10 cellular contexts compared by ENCODE assay signal in the genomic region with DNA sequence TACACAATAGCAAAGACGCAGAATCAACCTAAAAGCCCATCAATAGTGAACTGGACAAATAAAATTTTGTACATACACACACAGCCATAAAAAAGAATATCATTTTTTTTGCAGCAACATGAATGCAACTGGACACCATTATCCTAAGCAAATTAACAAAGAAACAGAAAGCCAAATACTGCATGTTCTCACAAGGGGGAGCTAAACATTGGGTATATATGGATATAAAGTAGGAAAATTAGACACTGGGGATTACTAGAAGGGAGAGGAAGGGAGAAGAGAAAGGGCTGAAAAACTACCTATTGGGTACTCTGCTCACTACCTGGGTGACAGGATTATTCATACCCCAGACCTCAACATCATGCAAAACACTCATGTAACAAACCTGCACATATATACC. TPM values are rescaled to one million over a fixed set of nuclear protein-coding genes. Genes with fewer than 3 reads are reported as not detected.
DNase-seq lines count a peak whose midpoint lies in the region; ATAC-seq and TF ChIP-seq lines count a peak whose summit lies in the region.
"Had no signal": no experiment of that assay in that cellular context is flagged by ENCODE, and none has a peak within 500 bp of the region (broad histone marks: within the 10 kb centered on the region; RNA-seq: fewer than 3 reads in every experiment).

No MANE protein-coding gene starts in this region.

- no peak overlapping the region for H3K4me3 ChIP-seq in hepatocyte

- in situ Hi-C loops in KBM-7 (cut with MboI; ENCODE audit: low pct_unique_long_range_greater_than_20kb, low sequenced_read_pairs), result no loop called here

- no peak for ATAC-seq in GM18502 (IDR thresholded peaks at IDR 0.05; ENCODE audit: poor library complexity, unreplicated experiment)
- ATAC-seq in HG03521 (IDR thresholded peaks at IDR 0.05; ENCODE audit: unreplicated experiment), result no peak

- no peaks in the 10 kb centered on the region for H3K79me2 ChIP-seq in hepatocyte

- peak; percentile 3 for DNase-seq in EH (ENCODE audit: low read depth)
- DNase-seq in KBM-7, result peak; percentile 1
- DNase-seq in SW480 (ENCODE audit: low spot score), result peak; percentile 4
- DNase-seq in hepatocyte (ENCODE audit: low spot score), result no peak
- no peak for DNase-seq in stimulated activated CD4-positive, alpha-beta T cell treated with anti-CD3 and anti-CD28 coated beads, Interleukin-1b, Interleukin-23, amount 100 ng/mL, for 48 hours
- DNase-seq: amygdala; stimulated activated CD4-positive, alpha-beta T cell treated with anti-CD3 and anti-CD28 coated beads, Interleukin-4, amount 100 ng/mL, for 1 hour had no signal

- WGBS in hepatocyte (ENCODE audit: low lambda C conversion rate, missing lambda C conversion rate), result 97% methylated on average over 1 of the region's 1 CpG

- H4K20me1 ChIP-seq in hepatocyte (ENCODE audit: insufficient read depth, poor library complexity, severe bottlenecking), result no peaks in the 10 kb centered on the region

- peaks cover 9% of the 10 kb centered on the region for H3K9me3 ChIP-seq in hepatocyte (ENCODE audit: low read depth)

- H3K4me2 ChIP-seq in hepatocyte, result no peak overlapping the region

- H3K27ac ChIP-seq in hepatocyte, result no peak overlapping the region
- H3K27ac ChIP-seq: HL-60 had no signal

- H3K36me3 ChIP-seq in hepatocyte (replicated peaks; ENCODE audit: insufficient read depth, low read depth), result no peaks in the 10 kb centered on the region

- H3K27me3 ChIP-seq in hepatocyte, result no peaks in the 10 kb centered on the region

- H3K4me1 ChIP-seq in hepatocyte (ENCODE audit: insufficient read depth), result no peaks in the 10 kb centered on the region

- TF ChIP-seq CTCF in hepatocyte (IDR thresholded peaks at IDR 0.05; ENCODE audit: poor library complexity), result peak; percentile 9

- H2AFZ ChIP-seq in hepatocyte, result no peak overlapping the region

- H3K9me2 ChIP-seq in hepatocyte (replicated peaks; ENCODE audit: insufficient read depth), result no peaks in the 10 kb centered on the region

RNA-seq across cellular contexts. Expression of a gene that starts 28.2 kb away (rescaled TPM):
- 2.7 and 5.5 TPM in 2 replicates for total RNA-seq in hepatocyte
- 2.5 and 2.7 TPM in 2 replicates for polyA plus RNA-seq in hepatocyte

Comparison
In these comparisons a context has a peak if more than half of its experiments do, and no peak if none do; other contexts are left out.
1. DNase-seq: peak in EH (single experiment), KBM-7 (single experiment) and SW480 (single experiment); none in hepatocyte (single experiment) and stimulated activated CD4-positive, alpha-beta T cell treated with anti-CD3 and anti-CD28 coated beads, Interleukin-1b, Interleukin-23, amount 100 ng/mL, for 48 hours (single experiment).